ENCODE assay signal across 1 cellular context in the genomic region with DNA sequence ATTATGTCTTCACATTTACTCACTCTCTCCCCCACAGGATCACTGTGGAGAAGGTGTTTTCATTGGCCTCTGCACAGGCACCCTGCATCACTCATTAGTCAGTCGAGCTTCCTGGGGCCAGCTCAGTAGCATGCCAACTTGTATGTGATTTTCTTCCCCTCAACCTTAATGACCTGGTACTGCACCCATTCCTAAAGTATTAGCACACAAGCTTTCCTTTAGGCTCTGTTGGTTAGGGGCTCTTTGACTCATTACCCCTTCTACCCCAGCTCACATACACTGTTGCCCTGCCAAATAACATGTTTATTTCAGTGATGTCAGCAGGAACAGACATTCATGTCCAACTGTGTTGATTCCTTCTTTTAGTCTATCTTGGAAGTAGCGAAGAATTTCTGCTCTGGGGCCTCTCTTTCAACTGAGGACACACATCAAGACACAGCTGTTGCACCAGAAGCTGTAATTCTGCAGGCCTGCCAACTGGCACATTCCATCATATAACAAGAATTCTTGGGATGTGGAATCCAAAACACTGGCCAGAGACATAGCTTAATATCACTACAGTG.
TF ChIP-seq lines count a peak whose summit lies in the region.

No MANE protein-coding gene starts in this region.

TF ChIP-seq in SK-N-SH, 30 proteins besides CTCF, POLR2A, EP300 and RAD21 (continued from another document):
- TF ChIP-seq, protein P1, sequence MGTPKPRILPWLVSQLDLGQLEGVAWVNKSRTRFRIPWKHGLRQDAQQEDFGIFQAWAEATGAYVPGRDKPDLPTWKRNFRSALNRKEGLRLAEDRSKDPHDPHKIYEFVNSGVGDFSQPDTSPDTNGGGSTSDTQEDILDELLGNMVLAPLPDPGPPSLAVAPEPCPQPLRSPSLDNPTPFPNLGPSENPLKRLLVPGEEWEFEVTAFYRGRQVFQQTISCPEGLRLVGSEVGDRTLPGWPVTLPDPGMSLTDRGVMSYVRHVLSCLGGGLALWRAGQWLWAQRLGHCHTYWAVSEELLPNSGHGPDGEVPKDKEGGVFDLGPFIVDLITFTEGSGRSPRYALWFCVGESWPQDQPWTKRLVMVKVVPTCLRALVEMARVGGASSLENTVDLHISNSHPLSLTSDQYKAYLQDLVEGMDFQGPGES (IDR thresholded peaks at IDR 0.05; ENCODE audit: low read depth, low read length): no peak
- TF ChIP-seq GATA2 (CRISPR knock-in tag; IDR thresholded peaks at IDR 0.05) (no peak), RCOR1 (IDR thresholded peaks at IDR 0.05; ENCODE audit: low read length) (no peak), ELF1 (IDR thresholded peaks at IDR 0.05) (no peak), EZH2phosphoT487 (IDR thresholded peaks at IDR 0.05; ENCODE audit: borderline replicate concordance, low read depth) (no peak), FOXJ3 (CRISPR knock-in tag; IDR thresholded peaks at IDR 0.05) (no peak)
- TF ChIP-seq, protein P2, sequence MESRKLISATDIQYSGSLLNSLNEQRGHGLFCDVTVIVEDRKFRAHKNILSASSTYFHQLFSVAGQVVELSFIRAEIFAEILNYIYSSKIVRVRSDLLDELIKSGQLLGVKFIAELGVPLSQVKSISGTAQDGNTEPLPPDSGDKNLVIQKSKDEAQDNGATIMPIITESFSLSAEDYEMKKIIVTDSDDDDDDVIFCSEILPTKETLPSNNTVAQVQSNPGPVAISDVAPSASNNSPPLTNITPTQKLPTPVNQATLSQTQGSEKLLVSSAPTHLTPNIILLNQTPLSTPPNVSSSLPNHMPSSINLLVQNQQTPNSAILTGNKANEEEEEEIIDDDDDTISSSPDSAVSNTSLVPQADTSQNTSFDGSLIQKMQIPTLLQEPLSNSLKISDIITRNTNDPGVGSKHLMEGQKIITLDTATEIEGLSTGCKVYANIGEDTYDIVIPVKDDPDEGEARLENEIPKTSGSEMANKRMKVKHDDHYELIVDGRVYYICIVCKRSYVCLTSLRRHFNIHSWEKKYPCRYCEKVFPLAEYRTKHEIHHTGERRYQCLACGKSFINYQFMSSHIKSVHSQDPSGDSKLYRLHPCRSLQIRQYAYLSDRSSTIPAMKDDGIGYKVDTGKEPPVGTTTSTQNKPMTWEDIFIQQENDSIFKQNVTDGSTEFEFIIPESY (IDR thresholded peaks at IDR 0.05; ENCODE audit: borderline replicate concordance, low read depth): no peak
